In the genomic region with DNA sequence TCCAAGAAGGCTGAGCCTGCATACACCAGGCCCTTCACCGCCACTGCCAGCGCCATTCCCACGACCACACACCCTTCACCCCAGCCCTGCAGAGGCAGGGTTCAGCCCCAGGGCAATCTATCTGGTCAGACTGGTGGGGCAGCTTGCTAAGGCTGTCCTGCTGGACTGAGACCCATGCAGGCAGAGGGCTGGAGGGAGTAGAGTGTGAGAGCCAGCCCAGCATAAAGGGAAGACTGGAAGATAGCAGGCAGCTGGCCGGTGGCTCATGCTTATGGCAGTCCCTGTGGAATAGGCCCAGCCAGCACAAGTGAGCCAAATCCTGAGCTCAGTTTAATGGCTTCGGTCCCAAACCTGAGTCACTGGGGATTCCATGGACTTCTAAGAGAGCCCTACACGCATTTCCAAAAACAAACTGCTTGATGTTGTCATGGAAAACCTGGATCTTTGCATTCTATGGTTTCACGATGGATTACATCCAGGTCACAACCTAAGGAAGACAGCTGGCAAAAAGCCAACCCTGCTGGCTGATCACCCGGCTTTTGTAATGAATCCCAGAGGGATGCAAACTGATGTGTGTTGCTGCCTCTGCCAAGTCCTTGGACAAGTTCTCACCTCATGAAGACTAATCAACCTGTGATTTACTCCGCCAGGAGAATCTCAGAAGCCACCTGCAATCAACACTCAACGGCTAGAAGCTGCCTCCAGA, we compare ENCODE assay signal across 8 cellular contexts.
A peak's percentile ranks its signal among the peaks of the same experiment; 100 is the strongest.
DNase-seq lines count a peak whose midpoint lies in the region; ATAC-seq and TF ChIP-seq lines count a peak whose summit lies in the region.

No MANE protein-coding gene starts in this region.

- DNase-seq in Calu3 (peak; percentile 96), NCI-H2171 treated with DMSO at 0.1 percent for 48 hours (lab: John Stamatoyannopoulos, UW) (peak; percentile 76), dedifferentiated amniotic fluid mesenchymal stem cell (ENCODE audit: extremely low spot score) (peak; percentile 99), lung microvascular endothelial cell (ENCODE audit: low read depth in 2 of 2) (peak; percentile 100), upper lobe of right lung (no peak)
- no peak for DNase-seq in activated naive CD8-positive, alpha-beta T cell treated with anti-CD3 and anti-CD28 coated beads for 36 hours
- DNase-seq in CD4-positive, alpha-beta T cell: no peak
- DNase-seq in activated T-cell treated with anti-CD3 and anti-CD28 coated beads, Interleukin-2, amount 50 U/mL, for 4 hours: no peak

- peak overlapping the region; percentile 41 for H3K4me3 Mint-ChIP-seq in Calu3 (ENCODE audit: low read depth, unreplicated experiment)
- no peak overlapping the region for H3K4me3 Mint-ChIP-seq in activated naive CD8-positive, alpha-beta T cell treated with anti-CD3 and anti-CD28 coated beads for 36 hours
- no peak overlapping the region for H3K4me3 Mint-ChIP-seq in CD4-positive, alpha-beta T cell
- H3K4me3 Mint-ChIP-seq in activated T-cell treated with anti-CD3 and anti-CD28 coated beads, Interleukin-2, amount 50 U/mL, for 4 hours: no peak overlapping the region

- CTCF ChIA-PET in Calu3 (lab: Charles Lee): interaction anchor here (0.7 to 1.5 kb wide), 4 partner anchors 9 to 1903 kb away, joined by 3 to 6 read pairs (median 4); a partner anchor contains a TSS
- CTCF ChIA-PET in CD4-positive, alpha-beta T cell (lab: Charles Lee): no interaction called here

- peaks cover 10% of the 10 kb centered on the region for H3K36me3 Mint-ChIP-seq in Calu3 (ENCODE audit: insufficient read depth, unreplicated experiment)
- no peaks in the 10 kb centered on the region for H3K36me3 Mint-ChIP-seq in activated naive CD8-positive, alpha-beta T cell treated with anti-CD3 and anti-CD28 coated beads for 36 hours
- no peaks in the 10 kb centered on the region for H3K36me3 Mint-ChIP-seq in CD4-positive, alpha-beta T cell (ENCODE audit: low read depth)
- H3K36me3 Mint-ChIP-seq in activated T-cell treated with anti-CD3 and anti-CD28 coated beads, Interleukin-2, amount 50 U/mL, for 4 hours (ENCODE audit: insufficient read depth): no peaks in the 10 kb centered on the region

- intact Hi-C loops in Calu3 (cut with micrococcal nuclease; ENCODE audit: unreplicated experiment) (no loop called here), upper lobe of right lung (cut with DNase I) (no loop called here)
- intact Hi-C loops in CD4-positive, alpha-beta T cell (cut with DNase I, micrococcal nuclease): no loop called here

- H3K9me3 ChIP-seq in upper lobe of right lung: no peaks in the 10 kb centered on the region
- no peaks in the 10 kb centered on the region for H3K9me3 ChIP-seq in CD4-positive, alpha-beta T cell (ENCODE audit: control insufficient read depth, low read length)

- H3K4me1 ChIP-seq in upper lobe of right lung: peaks cover 33% of the 10 kb centered on the region

- no peaks in the 10 kb centered on the region for H3K27me3 Mint-ChIP-seq in Calu3 (ENCODE audit: unreplicated experiment)
- peaks cover 52% of the 10 kb centered on the region for H3K27me3 Mint-ChIP-seq in activated naive CD8-positive, alpha-beta T cell treated with anti-CD3 and anti-CD28 coated beads for 36 hours
- H3K27me3 Mint-ChIP-seq in CD4-positive, alpha-beta T cell: peaks cover 92% of the 10 kb centered on the region
- peaks cover 56% of the 10 kb centered on the region for H3K27me3 Mint-ChIP-seq in activated T-cell treated with anti-CD3 and anti-CD28 coated beads, Interleukin-2, amount 50 U/mL, for 4 hours (ENCODE audit: low read depth)

- H3K36me3 ChIP-seq in upper lobe of right lung: no peaks in the 10 kb centered on the region

- H3K9me3 Mint-ChIP-seq in Calu3 (ENCODE audit: low read depth, unreplicated experiment): no peaks in the 10 kb centered on the region
- no peaks in the 10 kb centered on the region for H3K9me3 Mint-ChIP-seq in activated naive CD8-positive, alpha-beta T cell treated with anti-CD3 and anti-CD28 coated beads for 36 hours
- no peaks in the 10 kb centered on the region for H3K9me3 Mint-ChIP-seq in CD4-positive, alpha-beta T cell
- H3K9me3 Mint-ChIP-seq in activated T-cell treated with anti-CD3 and anti-CD28 coated beads, Interleukin-2, amount 50 U/mL, for 4 hours: no peaks in the 10 kb centered on the region

- BruUV-seq in Calu3 (replicated peaks; lab: Mats Ljungman, UMichigan): no TSS peak

- POLR2A ChIA-PET in CD4-positive, alpha-beta T cell (lab: Charles Lee): no interaction called here

- H3K4me3 ChIP-seq in upper lobe of right lung: no peak overlapping the region

- H3K27ac Mint-ChIP-seq in Calu3 (ENCODE audit: unreplicated experiment): peak overlapping the region; percentile 73
- H3K27ac Mint-ChIP-seq in activated naive CD8-positive, alpha-beta T cell treated with anti-CD3 and anti-CD28 coated beads for 36 hours: no peak overlapping the region
- no peak overlapping the region for H3K27ac Mint-ChIP-seq in CD4-positive, alpha-beta T cell

- peaks cover 81% of the 10 kb centered on the region for H3K4me1 Mint-ChIP-seq in Calu3 (ENCODE audit: low read depth, unreplicated experiment)
- H3K4me1 Mint-ChIP-seq in activated naive CD8-positive, alpha-beta T cell treated with anti-CD3 and anti-CD28 coated beads for 36 hours: peaks cover 8% of the 10 kb centered on the region
- H3K4me1 Mint-ChIP-seq in CD4-positive, alpha-beta T cell (ENCODE audit: low read depth): peaks cover 12% of the 10 kb centered on the region
- H3K4me1 Mint-ChIP-seq in activated T-cell treated with anti-CD3 and anti-CD28 coated beads, Interleukin-2, amount 50 U/mL, for 4 hours (ENCODE audit: low read depth): peaks cover 9% of the 10 kb centered on the region

- no peak for TF ChIP-seq CTCF in Calu3 (IDR thresholded peaks at IDR 0.05; ENCODE audit: unreplicated experiment)
- no peak for TF ChIP-seq CTCF in upper lobe of right lung (IDR thresholded peaks at IDR 0.05)
- no peak for TF ChIP-seq CTCF in CD4-positive, alpha-beta T cell (IDR thresholded peaks at IDR 0.05)

- H3K27me3 ChIP-seq in upper lobe of right lung: no peaks in the 10 kb centered on the region
- peaks cover 44% of the 10 kb centered on the region for H3K27me3 ChIP-seq in CD4-positive, alpha-beta T cell (ENCODE audit: control insufficient read depth, insufficient read depth, low read length)

- H3K27ac ChIP-seq in upper lobe of right lung: no peak overlapping the region
- no peak overlapping the region for H3K27ac ChIP-seq in CD4-positive, alpha-beta T cell (ENCODE audit: low read depth, low read length)

- ATAC-seq in upper lobe of right lung: peak; percentile 79
- no peak for ATAC-seq in CD4-positive, alpha-beta T cell (ENCODE audit: poor library complexity)
- no peak for ATAC-seq in activated T-cell treated with anti-CD3 and anti-CD28 coated beads, Interleukin-2, amount 50 U/mL, for 4 hours

Comparison
In these comparisons a context has a peak if more than half of its experiments do, and no peak if none do; other contexts are left out.
1. DNase-seq: peak in Calu3 (single experiment), NCI-H2171 treated with DMSO at 0.1 percent for 48 hours (single experiment), dedifferentiated amniotic fluid mesenchymal stem cell (single experiment) and lung microvascular endothelial cell (2 of 2); none in upper lobe of right lung (single experiment), activated naive CD8-positive, alpha-beta T cell treated with anti-CD3 and anti-CD28 coated beads for 36 hours (single experiment), CD4-positive, alpha-beta T cell (0 of 10) and activated T-cell treated with anti-CD3 and anti-CD28 coated beads, Interleukin-2, amount 50 U/mL, for 4 hours (single experiment).